In the genomic region with DNA sequence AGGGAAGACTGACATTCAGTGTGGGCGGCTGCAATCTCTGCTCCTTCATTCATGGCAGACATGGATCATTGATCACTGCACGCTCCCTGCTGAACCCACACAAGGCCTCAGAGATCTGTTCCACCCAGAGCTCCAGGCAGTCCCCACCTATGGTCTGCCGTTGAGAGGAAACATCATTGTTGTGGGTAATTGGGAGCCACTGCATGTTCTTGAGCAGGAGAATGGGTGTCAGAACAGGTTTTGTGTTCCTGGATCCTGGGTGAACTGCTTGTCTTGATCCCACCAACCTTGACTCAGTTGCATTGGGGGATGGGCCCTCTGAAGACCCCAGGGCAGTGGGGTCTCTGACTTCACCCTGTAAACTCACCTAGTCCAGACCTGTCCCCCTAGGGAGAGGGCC, we compare ENCODE assay signal across 15 cellular contexts. TPM values are rescaled to one million over a fixed set of nuclear protein-coding genes. Genes with fewer than 3 reads are reported as not detected.
DNase-seq lines count a peak whose midpoint lies in the region; ATAC-seq and TF ChIP-seq lines count a peak whose summit lies in the region.
"Had no signal": no experiment of that assay in that cellular context is flagged by ENCODE, and none has a peak within 500 bp of the region (broad histone marks: within the 10 kb centered on the region; RNA-seq: fewer than 3 reads in every experiment).

No MANE protein-coding gene starts in this region.

- intact Hi-C loops in CD8-positive, alpha-beta T cell (cut with DNase I, micrococcal nuclease) = loop anchor here in 1 of 2 experiments (5.0 kb wide), 1 partner anchor 36 kb away; no protein-coding TSS in a partner anchor

- no peak for TF ChIP-seq CTCF in CD8-positive, alpha-beta T cell (IDR thresholded peaks at IDR 0.05)
- TF ChIP-seq CTCF in brain (conservative IDR thresholded peaks at IDR 0.05) (no peak), GM20000 (IDR thresholded peaks at IDR 0.05; ENCODE audit: extremely low read depth, missing control alignments) (no peak)

- no peaks in the 10 kb centered on the region for H3K27me3 ChIP-seq in CD4-positive, CD25-positive, alpha-beta regulatory T cell (ENCODE audit: control insufficient read depth, insufficient read depth, low read length)
- H3K27me3 ChIP-seq in CD8-positive, alpha-beta T cell (ENCODE audit: insufficient read depth, low read length) = no peaks in the 10 kb centered on the region
- H3K27me3 ChIP-seq: BE2C had no signal

- ATAC-seq in CD4-positive, CD25-positive, alpha-beta regulatory T cell (ENCODE audit: low read depth in 2 of 2) = no peak
- no peak for ATAC-seq in CD8-positive, alpha-beta T cell
- ATAC-seq in stimulated activated memory B cell treated with anti-CD40 and anti-IgM and Interleukin-4, amounts not matched to agents 10 μg/mL and 1 μg/mL and 100 μg/mL, for 72 hours = no peak
- no peak for ATAC-seq in HG03565 (IDR thresholded peaks at IDR 0.05; ENCODE audit: unreplicated experiment)
- ATAC-seq: A549, HCT116 had no signal

- peak overlapping the region; percentile 60 to 71 (median 69) for H3K27ac Mint-ChIP-seq in CD4-positive, CD25-positive, alpha-beta regulatory T cell
- peak overlapping the region; percentile 41 for H3K27ac Mint-ChIP-seq in CD8-positive, alpha-beta T cell
- H3K27ac Mint-ChIP-seq in brain = peak overlapping the region in 3 of 5 experiments; percentile 52 to 75 (median 63)
- peak overlapping the region; percentile 79 for H3K27ac Mint-ChIP-seq in stimulated activated memory B cell treated with anti-CD40 and anti-IgM and Interleukin-4, amounts not matched to agents 10 μg/mL and 1 μg/mL and 100 μg/mL, for 72 hours
- no peak overlapping the region for H3K27ac Mint-ChIP-seq in activated naive CD4-positive, alpha-beta T cell treated with anti-CD3 and anti-CD28 coated beads, Interleukin-2, amount 10 ng/mL, durations not matched to agents 7 days and 5 days

- no peaks in the 10 kb centered on the region for H3K9me3 ChIP-seq in CD4-positive, CD25-positive, alpha-beta regulatory T cell (ENCODE audit: control insufficient read depth in 2 of 2, low read length in 2 of 2)
- no peaks in the 10 kb centered on the region for H3K9me3 ChIP-seq in CD8-positive, alpha-beta T cell (ENCODE audit: low read length)
- H3K9me3 ChIP-seq: A549, BE2C, Caco-2 had no signal

- no peak overlapping the region for H3K27ac ChIP-seq in CD4-positive, CD25-positive, alpha-beta regulatory T cell (ENCODE audit: insufficient read depth, low read length, poor library complexity, severe bottlenecking)
- H3K27ac ChIP-seq in CD8-positive, alpha-beta T cell (ENCODE audit: low read depth, low read length) = no peak overlapping the region
- H3K27ac ChIP-seq: A549, KMS-11 had no signal

- POLR2A ChIA-PET in CD8-positive, alpha-beta T cell (lab: Charles Lee) = no interaction called here

- H3K9me3 Mint-ChIP-seq in CD4-positive, CD25-positive, alpha-beta regulatory T cell = no peaks in the 10 kb centered on the region
- no peaks in the 10 kb centered on the region for H3K9me3 Mint-ChIP-seq in CD8-positive, alpha-beta T cell
- H3K9me3 Mint-ChIP-seq in brain = peaks cover 0 to 10% (median 0%) of the 10 kb centered on the region in 5 experiments
- peaks cover 3% of the 10 kb centered on the region for H3K9me3 Mint-ChIP-seq in stimulated activated memory B cell treated with anti-CD40 and anti-IgM and Interleukin-4, amounts not matched to agents 10 μg/mL and 1 μg/mL and 100 μg/mL, for 72 hours
- H3K9me3 Mint-ChIP-seq in activated naive CD4-positive, alpha-beta T cell treated with anti-CD3 and anti-CD28 coated beads, Interleukin-2, amount 10 ng/mL, durations not matched to agents 7 days and 5 days = no peaks in the 10 kb centered on the region

- no peak overlapping the region for H3K4me3 ChIP-seq in CD4-positive, CD25-positive, alpha-beta regulatory T cell (ENCODE audit: low read depth, low read length)
- no peak overlapping the region for H3K4me3 ChIP-seq in CD8-positive, alpha-beta T cell (ENCODE audit: low read depth, low read length)
- H3K4me3 ChIP-seq: A549 had no signal

- peak overlapping the region in 2 of 4 donors; percentile 44 to 58 for H3K4me3 Mint-ChIP-seq in CD4-positive, CD25-positive, alpha-beta regulatory T cell
- H3K4me3 Mint-ChIP-seq in CD8-positive, alpha-beta T cell = no peak overlapping the region
- no peak overlapping the region for H3K4me3 Mint-ChIP-seq in brain
- no peak overlapping the region for H3K4me3 Mint-ChIP-seq in stimulated activated memory B cell treated with anti-CD40 and anti-IgM and Interleukin-4, amounts not matched to agents 10 μg/mL and 1 μg/mL and 100 μg/mL, for 72 hours
- H3K4me3 Mint-ChIP-seq in activated naive CD4-positive, alpha-beta T cell treated with anti-CD3 and anti-CD28 coated beads, Interleukin-2, amount 10 ng/mL, durations not matched to agents 7 days and 5 days = no peak overlapping the region

- peaks cover 14 to 75% (median 30%) of the 10 kb centered on the region in 4 donors for H3K4me1 Mint-ChIP-seq in CD4-positive, CD25-positive, alpha-beta regulatory T cell
- H3K4me1 Mint-ChIP-seq in CD8-positive, alpha-beta T cell (ENCODE audit: low read depth) = peaks cover 79% of the 10 kb centered on the region
- H3K4me1 Mint-ChIP-seq in brain = peaks cover 38% of the 10 kb centered on the region
- H3K4me1 Mint-ChIP-seq in stimulated activated memory B cell treated with anti-CD40 and anti-IgM and Interleukin-4, amounts not matched to agents 10 μg/mL and 1 μg/mL and 100 μg/mL, for 72 hours = peaks cover 48% of the 10 kb centered on the region
- H3K4me1 Mint-ChIP-seq in activated naive CD4-positive, alpha-beta T cell treated with anti-CD3 and anti-CD28 coated beads, Interleukin-2, amount 10 ng/mL, durations not matched to agents 7 days and 5 days = peaks cover 38% of the 10 kb centered on the region

- peaks cover 43% of the 10 kb centered on the region for H3K4me1 ChIP-seq in CD4-positive, CD25-positive, alpha-beta regulatory T cell (ENCODE audit: control insufficient read depth, insufficient read depth, low read length, poor library complexity, severe bottlenecking)
- H3K4me1 ChIP-seq in CD8-positive, alpha-beta T cell (ENCODE audit: insufficient read depth, low read length) = peaks cover 32% of the 10 kb centered on the region
- H3K4me1 ChIP-seq: BE2C, Caco-2 had no signal

- DNase-seq in CD4-positive, CD25-positive, alpha-beta regulatory T cell = no peak
- DNase-seq in CD8-positive, alpha-beta T cell = no peak
- DNase-seq in GM20000 (ENCODE audit: low spot score) = no peak
- no peak for DNase-seq in activated naive CD4-positive, alpha-beta T cell treated with anti-CD3 and anti-CD28 coated beads, Interleukin-2, amount 10 ng/mL, durations not matched to agents 7 days and 5 days
- DNase-seq: BE2C, Caco-2, DND-41, GDM1, IMR-90 had no signal

- no peaks in the 10 kb centered on the region for H3K36me3 ChIP-seq in CD4-positive, CD25-positive, alpha-beta regulatory T cell (ENCODE audit: control insufficient read depth, insufficient read depth, low read length)
- H3K36me3 ChIP-seq in CD8-positive, alpha-beta T cell (ENCODE audit: insufficient read depth, low read length) = no peaks in the 10 kb centered on the region
- H3K36me3 ChIP-seq: BE2C had no signal

- CTCF ChIA-PET in CD8-positive, alpha-beta T cell (lab: Charles Lee) = interaction anchor here (1.0 to 1.3 kb wide), 3 partner anchors 37 to 43 kb away, joined by 3 to 5 read pairs (median 3); no protein-coding TSS in a partner anchor
- CTCF ChIA-PET in activated naive CD4-positive, alpha-beta T cell treated with anti-CD3 and anti-CD28 coated beads, Interleukin-2, amount 10 ng/mL, durations not matched to agents 7 days and 5 days (lab: Charles Lee) = interaction anchor here (0.9 to 1.0 kb wide), 2 partner anchors 8 to 43 kb away, joined by 3 read pairs; no protein-coding TSS in a partner anchor

- peaks cover 25% of the 10 kb centered on the region for H3K36me3 Mint-ChIP-seq in CD4-positive, CD25-positive, alpha-beta regulatory T cell
- H3K36me3 Mint-ChIP-seq in CD8-positive, alpha-beta T cell = peaks cover 53% of the 10 kb centered on the region
- H3K36me3 Mint-ChIP-seq in brain = no peaks in the 10 kb centered on the region
- no peaks in the 10 kb centered on the region for H3K36me3 Mint-ChIP-seq in stimulated activated memory B cell treated with anti-CD40 and anti-IgM and Interleukin-4, amounts not matched to agents 10 μg/mL and 1 μg/mL and 100 μg/mL, for 72 hours
- H3K36me3 Mint-ChIP-seq in activated naive CD4-positive, alpha-beta T cell treated with anti-CD3 and anti-CD28 coated beads, Interleukin-2, amount 10 ng/mL, durations not matched to agents 7 days and 5 days = no peaks in the 10 kb centered on the region

- H3K27me3 Mint-ChIP-seq in CD4-positive, CD25-positive, alpha-beta regulatory T cell = no peaks in the 10 kb centered on the region
- no peaks in the 10 kb centered on the region for H3K27me3 Mint-ChIP-seq in CD8-positive, alpha-beta T cell (ENCODE audit: low read depth)
- peaks cover 17% of the 10 kb centered on the region for H3K27me3 Mint-ChIP-seq in brain
- H3K27me3 Mint-ChIP-seq in stimulated activated memory B cell treated with anti-CD40 and anti-IgM and Interleukin-4, amounts not matched to agents 10 μg/mL and 1 μg/mL and 100 μg/mL, for 72 hours = no peaks in the 10 kb centered on the region
- H3K27me3 Mint-ChIP-seq in activated naive CD4-positive, alpha-beta T cell treated with anti-CD3 and anti-CD28 coated beads, Interleukin-2, amount 10 ng/mL, durations not matched to agents 7 days and 5 days = peaks cover 15% of the 10 kb centered on the region

RNA-seq across cellular contexts. Expression of gene CCDC167, which starts 23.1 kb away (rescaled TPM):
- 43.6 TPM for total RNA-seq in CD4-positive, CD25-positive, alpha-beta regulatory T cell
- polyA plus RNA-seq in CD4-positive, CD25-positive, alpha-beta regulatory T cell = 100 to 1,000 TPM; 172 to 274 (median 229) TPM
- total RNA-seq in CD8-positive, alpha-beta T cell = 1 to 10 TPM; 5.4 to 6.2 TPM
- polyA plus RNA-seq in brain (ENCODE audit: insufficient read depth, low read depth, low replicate concordance) = 233 TPM
